In genomic region chr4:19155568-19155967, GRCh38 we compare ENCODE assay signal across 1 cellular context.
TF ChIP-seq lines count a peak whose summit lies in the region.

No MANE protein-coding gene starts in this region.

TF ChIP-seq in HepG2, 621 proteins besides CTCF, POLR2A, EP300 and RAD21:
- TF ChIP-seq NFKB2 (CRISPR knock-in tag; IDR thresholded peaks at IDR 0.05; ENCODE audit: borderline replicate concordance), result no peak
- TF ChIP-seq ZNF337 (CRISPR knock-in tag; IDR thresholded peaks at IDR 0.05; ENCODE audit: borderline replicate concordance, low read depth), result peak; percentile 81; the same call in 1 of the 2 replicates
- no peak for TF ChIP-seq CREBL2 (CRISPR knock-in tag; IDR thresholded peaks at IDR 0.05; ENCODE audit: borderline replicate concordance)
- no peak for TF ChIP-seq ZBTB7B (CRISPR knock-in tag; IDR thresholded peaks at IDR 0.05)
- TF ChIP-seq TCF12 (IDR thresholded peaks at IDR 0.05), result no peak
- no peak for TF ChIP-seq TCF12 (CRISPR knock-in tag; IDR thresholded peaks at IDR 0.05)
